ENCODE assay signal across 10 cellular contexts in the genomic region with DNA sequence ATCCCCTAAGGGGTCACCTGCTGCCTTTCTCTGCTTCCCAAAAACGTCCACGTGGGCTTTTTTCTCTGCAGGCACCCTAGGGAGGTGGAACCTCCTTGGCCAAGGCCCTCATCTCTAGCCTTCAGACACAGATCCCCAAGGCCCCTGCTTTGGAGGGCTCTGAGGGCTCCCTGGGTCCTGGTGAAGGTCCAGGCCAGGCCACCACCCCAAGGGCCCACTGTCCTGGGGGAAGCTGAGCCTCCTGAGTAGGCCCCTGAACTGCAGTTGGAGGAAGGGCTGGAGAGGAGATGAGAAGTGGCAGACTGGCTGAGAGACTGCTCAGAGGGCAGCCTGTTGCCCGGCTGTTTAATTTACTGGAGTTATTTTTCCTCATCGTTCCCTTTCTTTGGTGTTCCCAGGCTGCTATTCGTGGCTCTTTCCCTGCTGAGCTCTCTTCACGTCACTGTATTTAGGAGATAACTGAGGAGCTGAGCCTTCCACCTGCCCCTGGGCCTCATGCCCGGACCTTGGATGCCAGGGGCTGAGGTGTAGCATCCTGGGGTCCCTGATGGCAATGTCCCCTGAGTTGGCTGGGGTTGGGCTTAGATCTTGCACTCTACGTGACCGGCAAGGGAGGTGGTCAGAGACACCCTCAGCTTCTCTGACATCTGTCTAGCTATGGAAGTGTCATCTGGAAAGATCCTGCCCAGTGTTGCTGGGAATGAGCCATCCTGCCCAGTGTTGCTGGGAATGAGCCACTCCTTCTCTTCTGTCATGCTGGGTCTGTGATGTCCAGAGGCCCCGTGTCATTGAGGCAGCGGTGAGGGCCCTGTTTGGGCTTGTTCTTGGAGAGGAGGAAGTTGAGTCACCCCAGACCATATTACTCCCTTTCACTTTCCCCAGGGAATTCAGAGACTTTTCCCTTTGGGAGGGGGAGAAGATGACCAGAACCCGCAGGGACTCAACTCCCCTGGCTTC.
A peak's percentile ranks its signal among the peaks of the same experiment; 100 is the strongest.
DNase-seq lines count a peak whose midpoint lies in the region; ATAC-seq and TF ChIP-seq lines count a peak whose summit lies in the region.
"Had no signal": no experiment of that assay in that cellular context is flagged by ENCODE, and none has a peak within 500 bp of the region (broad histone marks: within the 10 kb centered on the region; RNA-seq: fewer than 3 reads in every experiment).

No MANE protein-coding gene starts in this region.

- peaks cover 12% of the 10 kb centered on the region for H3K36me3 Mint-ChIP-seq in osteocyte (ENCODE audit: unreplicated experiment)

- H3K9me3 Mint-ChIP-seq in osteocyte (ENCODE audit: unreplicated experiment) = no peaks in the 10 kb centered on the region

- H3K4me3 ChIP-seq in SJCRH30 (no peak overlapping the region), esophagus squamous epithelium (no peak overlapping the region)

- H3K4me3 Mint-ChIP-seq in osteocyte (ENCODE audit: unreplicated experiment) = no peak overlapping the region

- H3K4me1 Mint-ChIP-seq in osteocyte (ENCODE audit: unreplicated experiment) = peaks cover 57% of the 10 kb centered on the region

- H3K27me3 ChIP-seq in SJCRH30 (no peaks in the 10 kb centered on the region), esophagus squamous epithelium (no peaks in the 10 kb centered on the region)

- H3K27ac ChIP-seq in SJCRH30 (peak overlapping the region; percentile 80), esophagus squamous epithelium (peak overlapping the region in 3 of 4 donors; percentile 34 to 69 (median 59))

- ATAC-seq in GM18520 (IDR thresholded peaks at IDR 0.05; ENCODE audit: unreplicated experiment) = no peak
- ATAC-seq in GM19035 (IDR thresholded peaks at IDR 0.05; ENCODE audit: unreplicated experiment) = no peak
- ATAC-seq: Panc1 had no signal

- peak overlapping the region; percentile 83 for H3K27ac Mint-ChIP-seq in osteocyte (ENCODE audit: unreplicated experiment)

- peaks cover 32% of the 10 kb centered on the region for H3K36me3 ChIP-seq in SJCRH30
- H3K36me3 ChIP-seq in esophagus squamous epithelium = peaks cover 0 to 4% (median 3%) of the 10 kb centered on the region in 3 donors

- WGBS in esophagus squamous epithelium, 2 donors = 75 to 76% methylated on average over 5 to 8 of the region's 12 CpGs

- H3K9me3 ChIP-seq in SJCRH30 (replicated peaks) = no peaks in the 10 kb centered on the region
- H3K9me3 ChIP-seq in esophagus squamous epithelium = no peaks in the 10 kb centered on the region

- in situ Hi-C loops in Caki2 (cut with HindIII; ENCODE audit: low pct_unique_long_range_greater_than_20kb, low sequenced_read_pairs) = no loop called here

- no peak for TF ChIP-seq POLR2A in esophagus squamous epithelium (IDR thresholded peaks at IDR 0.05)

- peak; percentile 31 for DNase-seq in Caki2 (ENCODE audit: low read depth)
- DNase-seq in SJCRH30 = peak; percentile 66 to 75
- DNase-seq in esophagus squamous epithelium (lab: John Stamatoyannopoulos, UW) = no peak
- DNase-seq in osteocyte (ENCODE audit: extremely low spot score, unreplicated experiment) = no peak
- no peak for DNase-seq in NOMO-1 treated with dmso at 0.1 percent for 144 hours (lab: John Stamatoyannopoulos, UW; ENCODE audit: unreplicated experiment)
- DNase-seq in GM20000 (ENCODE audit: low spot score) = no peak
- DNase-seq: activated CD4-positive, alpha-beta T cell treated with anti-CD3 and anti-CD28 coated beads, Interleukin-2, amount 50 U/mL, for 4 hours had no signal

- peaks cover 37% of the 10 kb centered on the region for H3K4me1 ChIP-seq in SJCRH30
- H3K4me1 ChIP-seq in esophagus squamous epithelium = peaks cover 25 to 61% (median 29%) of the 10 kb centered on the region in 3 donors

- intact Hi-C loops in esophagus squamous epithelium (cut with DNase I) = no loop called here

- TF ChIP-seq CTCF in esophagus squamous epithelium (IDR thresholded peaks at IDR 0.05) (no peak), osteocyte (IDR thresholded peaks at IDR 0.05) (no peak), GM20000 (IDR thresholded peaks at IDR 0.05; ENCODE audit: extremely low read depth, missing control alignments) (no peak)

- H3K27me3 Mint-ChIP-seq in osteocyte (ENCODE audit: unreplicated experiment) = no peaks in the 10 kb centered on the region

Comparison
In these comparisons a context has a peak if more than half of its experiments do, and no peak if none do; other contexts are left out.
1. DNase-seq: peak in Caki2 (single experiment) and SJCRH30 (2 of 2); none in esophagus squamous epithelium (single experiment), osteocyte (single experiment), NOMO-1 treated with dmso at 0.1 percent for 144 hours (single experiment) and GM20000 (single experiment).